ENCODE assay signal across 9 cellular contexts in the genomic region with DNA sequence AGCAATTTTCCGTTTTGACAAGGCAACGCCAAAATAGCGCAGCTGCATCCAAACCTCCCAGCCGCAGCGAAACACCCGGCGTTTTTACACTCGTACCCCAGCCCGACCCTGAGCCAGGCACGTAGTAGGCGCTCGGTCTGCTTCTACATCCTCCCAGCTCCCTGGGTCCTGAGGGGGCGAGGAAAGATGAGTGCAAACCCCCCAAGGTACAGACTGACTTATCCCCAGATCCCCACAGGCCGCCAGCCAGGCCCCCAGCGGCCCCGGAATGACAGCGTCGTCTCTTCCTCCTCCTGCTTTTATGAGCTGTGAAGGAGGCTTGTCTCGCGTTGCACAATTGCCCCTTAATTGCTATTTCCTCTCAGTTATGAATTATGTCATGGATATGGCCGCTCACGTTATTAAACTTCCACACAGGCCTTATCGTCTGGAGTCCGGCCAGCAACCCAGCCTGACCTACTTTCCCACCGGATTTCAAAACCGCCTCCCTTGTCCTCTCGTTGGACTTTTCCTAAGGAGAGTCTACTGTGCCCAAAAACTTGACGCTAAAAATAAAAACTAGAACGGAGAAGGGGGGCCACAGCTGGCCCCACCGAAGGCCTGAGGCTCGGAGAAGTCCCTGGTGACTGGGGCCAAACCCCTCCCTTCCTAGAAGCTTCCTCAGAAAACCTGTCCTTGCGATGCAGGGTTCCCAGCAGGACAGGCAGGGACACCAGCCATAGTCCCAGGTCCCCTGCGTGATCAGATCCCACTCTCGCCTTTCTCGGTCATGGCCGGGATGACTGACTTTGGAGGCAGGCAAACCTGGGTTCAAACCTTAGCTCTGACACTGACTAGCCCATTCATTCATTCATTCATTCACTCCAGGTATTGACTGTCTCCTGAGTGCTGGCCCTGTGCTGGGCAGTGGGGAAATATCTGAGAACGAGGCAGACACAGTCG.
A peak's percentile ranks its signal among the peaks of the same experiment; 100 is the strongest.
DNase-seq lines count a peak whose midpoint lies in the region; ATAC-seq and TF ChIP-seq lines count a peak whose summit lies in the region.
"Had no signal": no experiment of that assay in that cellular context is flagged by ENCODE, and none has a peak within 500 bp of the region (broad histone marks: within the 10 kb centered on the region; RNA-seq: fewer than 3 reads in every experiment).

No MANE protein-coding gene starts in this region.

- WGBS in esophagus muscularis mucosa = 44% methylated on average over 38 of the region's 38 CpGs
- WGBS in trophoblast cell (ENCODE audit: extremely low coverage, insufficient coverage, insufficient read length) = no CpG with 5 or more reads among the region's 38 CpGs

- H3K23ac ChIP-seq in trophoblast cell (ENCODE audit: low read length) = no peak overlapping the region

- H2BK12ac ChIP-seq in trophoblast cell (ENCODE audit: low read length) = peak overlapping the region; percentile 35

- H3K27ac ChIP-seq in esophagus muscularis mucosa (replicated peaks in 1 of 4) = peak overlapping the region; percentile 81 to 86 (median 82)
- H3K27ac ChIP-seq in trophoblast cell (ENCODE audit: low read depth, low read length) = no peak overlapping the region

- H3K4me1 ChIP-seq in esophagus muscularis mucosa = peaks cover 21 to 59% (median 42%) of the 10 kb centered on the region in 4 donors
- no peaks in the 10 kb centered on the region for H3K4me1 ChIP-seq in trophoblast cell (ENCODE audit: control insufficient read depth in 1 of 2, insufficient read depth in 2 of 2, low read length in 2 of 2)

- no peak for ATAC-seq in HG02571 (IDR thresholded peaks at IDR 0.05; ENCODE audit: unreplicated experiment)

- H3K27me3 Mint-ChIP-seq in Calu3 (ENCODE audit: unreplicated experiment) = no peaks in the 10 kb centered on the region

- H3K9me3 Mint-ChIP-seq in Calu3 (ENCODE audit: low read depth, unreplicated experiment) = no peaks in the 10 kb centered on the region

- no peaks in the 10 kb centered on the region for H3K79me1 ChIP-seq in trophoblast cell (ENCODE audit: low read length)

- no peak overlapping the region for H4K12ac ChIP-seq in trophoblast cell (ENCODE audit: low read depth, low read length)

- H3K4me3 ChIP-seq in esophagus muscularis mucosa (peak overlapping the region; percentile 20 to 36 (median 24)), trophoblast cell (ENCODE audit: low read depth, low read length) (no peak overlapping the region)

- BruUV-seq in Calu3 (replicated peaks; lab: Mats Ljungman, UMichigan) = no TSS peak

- H3K9me3 ChIP-seq in esophagus muscularis mucosa = no peaks in the 10 kb centered on the region
- H3K9me3 ChIP-seq in trophoblast cell (ENCODE audit: insufficient read depth, low read depth, low read length) = peaks cover 3% of the 10 kb centered on the region

- H3K27me3 ChIP-seq in esophagus muscularis mucosa (no peaks in the 10 kb centered on the region), trophoblast cell (ENCODE audit: insufficient read depth, low read length) (no peaks in the 10 kb centered on the region)

- TF ChIP-seq POLR2A in esophagus muscularis mucosa (IDR thresholded peaks at IDR 0.05; ENCODE audit: low read depth) = peak; percentile 76

- intact Hi-C loops in Calu3 (cut with micrococcal nuclease; ENCODE audit: unreplicated experiment) (no loop called here), esophagus muscularis mucosa (cut with DNase I) (loop anchor here (5.0 kb wide), 1 partner anchor 78 kb away; no protein-coding TSS in a partner anchor)

- H3K36me3 ChIP-seq in esophagus muscularis mucosa (no peaks in the 10 kb centered on the region), trophoblast cell (ENCODE audit: control insufficient read depth in 1 of 2, insufficient read depth in 2 of 2, low read length in 2 of 2) (no peaks in the 10 kb centered on the region)

- H4K8ac ChIP-seq in trophoblast cell (ENCODE audit: low read depth, low read length) = no peak overlapping the region

- no peak for TF ChIP-seq EP300 in esophagus muscularis mucosa (IDR thresholded peaks at IDR 0.05)

- H3K4me3 Mint-ChIP-seq in Calu3 (ENCODE audit: low read depth, unreplicated experiment) = peak overlapping the region; percentile 9

- no peak overlapping the region for H3K9ac ChIP-seq in trophoblast cell (ENCODE audit: low read length)

- no peak for TF ChIP-seq CTCF in Calu3 (IDR thresholded peaks at IDR 0.05; ENCODE audit: unreplicated experiment)
- TF ChIP-seq CTCF in esophagus muscularis mucosa (IDR thresholded peaks at IDR 0.05) = no peak

- no peak overlapping the region for H2AK5ac ChIP-seq in trophoblast cell (ENCODE audit: low read length)

- peaks cover 70% of the 10 kb centered on the region for H3K4me1 Mint-ChIP-seq in Calu3 (ENCODE audit: low read depth, unreplicated experiment)

- H3K36me3 Mint-ChIP-seq in Calu3 (ENCODE audit: insufficient read depth, unreplicated experiment) = no peaks in the 10 kb centered on the region
- H3K36me3 Mint-ChIP-seq: naive B cell had no signal

- no peak overlapping the region for H2AFZ ChIP-seq in trophoblast cell (ENCODE audit: insufficient read depth, low read length, poor library complexity)

- H3K79me2 ChIP-seq in trophoblast cell (ENCODE audit: control insufficient read depth, insufficient read depth, low read length, poor library complexity) = no peaks in the 10 kb centered on the region

- no peak overlapping the region for H3K4ac ChIP-seq in trophoblast cell (ENCODE audit: low read depth, low read length)

- CTCF ChIA-PET in Calu3 (lab: Charles Lee) = interaction anchor here (0.8 to 1.0 kb wide), 2 partner anchors 10 to 11 kb away, joined by 3 to 4 read pairs; no protein-coding TSS in a partner anchor

- no peak overlapping the region for H4K91ac ChIP-seq in trophoblast cell (ENCODE audit: low read depth, low read length)

- no peak overlapping the region for H3K14ac ChIP-seq in trophoblast cell (ENCODE audit: low read length)

- DNase-seq in Calu3 (peak; percentile 74), NCI-H69 (lab: John Stamatoyannopoulos, UW) (peak; percentile 57), esophagus muscularis mucosa (ENCODE audit: extremely low spot score) (peak; percentile 98), trophoblast cell (peak in 1 of 2 donors; percentile 46), D341Med (ENCODE audit: low spot score) (no peak), iPS-NIHi11 (ENCODE audit: low spot score) (no peak), SW480 (ENCODE audit: low spot score) (no peak)
- DNase-seq: naive B cell had no signal

- H2BK120ac ChIP-seq in trophoblast cell (ENCODE audit: insufficient read depth, low read length, poor library complexity) = no peak overlapping the region

- no peak overlapping the region for H3K4me2 ChIP-seq in trophoblast cell (ENCODE audit: low read length)

- no peak overlapping the region for H3K18ac ChIP-seq in trophoblast cell (ENCODE audit: low read length)

- no peak overlapping the region for H3K27ac Mint-ChIP-seq in Calu3 (ENCODE audit: unreplicated experiment)

- no peak overlapping the region for H2BK5ac ChIP-seq in trophoblast cell (ENCODE audit: low read depth, low read length, poor library complexity)

Comparison
In these comparisons a context has a peak if more than half of its experiments do, and no peak if none do; other contexts are left out.
1. DNase-seq: peak in Calu3 (single experiment), NCI-H69 (single experiment) and esophagus muscularis mucosa (single experiment); none in D341Med (single experiment), iPS-NIHi11 (single experiment) and SW480 (single experiment).